In the genomic region with DNA sequence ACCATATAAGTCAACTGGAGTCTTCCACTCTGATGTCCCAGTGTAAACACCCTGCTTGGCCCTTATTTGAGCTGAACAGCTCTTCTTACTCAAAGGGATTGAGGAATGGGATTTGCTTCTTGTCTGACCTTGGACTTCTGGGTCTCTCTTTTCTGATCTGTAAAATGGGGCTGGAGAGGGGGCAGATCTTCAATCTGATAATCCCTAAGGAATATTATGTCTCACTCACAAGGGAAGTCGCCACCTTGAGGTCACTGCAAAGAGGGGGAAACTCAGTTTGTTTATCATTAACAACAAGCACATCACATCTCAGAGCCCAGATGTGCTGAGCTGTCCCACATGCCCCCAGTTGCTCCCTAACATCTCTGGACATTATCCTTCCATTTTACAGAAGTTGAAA, we compare ENCODE assay signal across 2 cellular contexts.
TF ChIP-seq lines count a peak whose summit lies in the region.

No MANE protein-coding gene starts in this region.

TF ChIP-seq in HCT116, 20 proteins besides CTCF, POLR2A, EP300 and RAD21 (continued from another document):
- TF ChIP-seq CBX3 (IDR thresholded peaks at IDR 0.05; ENCODE audit: low read depth), result no peak
- no peak for TF ChIP-seq SRF (IDR thresholded peaks at IDR 0.05; ENCODE audit: low read depth)
- no peak for TF ChIP-seq JUND (IDR thresholded peaks at IDR 0.05)
- TF ChIP-seq, protein P1, sequence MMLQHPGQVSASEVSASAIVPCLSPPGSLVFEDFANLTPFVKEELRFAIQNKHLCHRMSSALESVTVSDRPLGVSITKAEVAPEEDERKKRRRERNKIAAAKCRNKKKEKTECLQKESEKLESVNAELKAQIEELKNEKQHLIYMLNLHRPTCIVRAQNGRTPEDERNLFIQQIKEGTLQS (IDR thresholded peaks at IDR 0.05), result no peak
- TF ChIP-seq, protein P2, sequence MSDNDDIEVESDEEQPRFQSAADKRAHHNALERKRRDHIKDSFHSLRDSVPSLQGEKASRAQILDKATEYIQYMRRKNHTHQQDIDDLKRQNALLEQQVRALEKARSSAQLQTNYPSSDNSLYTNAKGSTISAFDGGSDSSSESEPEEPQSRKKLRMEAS (IDR thresholded peaks at IDR 0.05), result no peak
- no peak for TF ChIP-seq EZH2 (IDR thresholded peaks at IDR 0.05)
- TF ChIP-seq YY1 (IDR thresholded peaks at IDR 0.05; ENCODE audit: extremely low read depth, insufficient replicate concordance, low read depth, low read length), result no peak
- no peak for TF ChIP-seq TCF7L2 (IDR thresholded peaks at IDR 0.05; ENCODE audit: borderline replicate concordance, extremely low read depth, insufficient read depth, insufficient read length)
- no peak for TF ChIP-seq SIN3A (IDR thresholded peaks at IDR 0.05; ENCODE audit: low read depth)

TF ChIP-seq in GM12891, 5 proteins besides CTCF, POLR2A, EP300 and RAD21 (continued from another document):
- no peak for TF ChIP-seq TAF1 (IDR thresholded peaks at IDR 0.05; ENCODE audit: low read depth, low read length)
